Comparison of ENCODE assay signal across 18 cellular contexts in the genomic region with DNA sequence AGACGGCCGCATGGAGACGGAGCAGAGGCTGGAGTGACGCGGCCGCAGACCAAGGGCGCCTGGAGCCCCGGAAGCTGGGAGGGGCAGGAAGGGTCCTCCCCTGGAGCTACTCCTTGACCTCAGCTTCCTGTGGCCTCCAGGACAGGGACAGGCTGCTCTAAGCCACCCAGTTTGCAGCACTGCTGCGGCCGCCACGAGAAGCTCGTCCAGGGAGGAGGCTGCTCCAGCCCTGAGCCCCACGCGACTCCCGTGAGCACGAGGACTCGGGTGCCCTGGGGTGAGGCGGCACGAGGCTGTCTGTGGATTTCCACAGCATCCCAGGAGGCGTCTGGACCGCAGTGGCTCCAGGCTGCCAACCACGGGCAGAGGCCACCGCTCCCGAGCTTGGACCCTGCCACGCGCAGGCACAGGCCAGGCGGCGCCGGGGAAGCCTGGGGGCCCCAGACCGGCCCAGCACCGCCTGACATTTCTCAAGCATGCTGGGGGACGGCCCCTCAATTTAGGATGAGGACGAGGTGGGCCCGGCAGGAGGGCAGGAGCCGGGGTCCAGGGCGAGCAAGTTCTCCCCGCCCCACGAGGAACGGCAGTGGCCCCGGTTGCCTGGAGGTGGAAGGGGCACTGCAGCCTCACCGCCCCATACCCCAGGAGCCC. TPM values are rescaled to one million over a fixed set of nuclear protein-coding genes. Genes with fewer than 3 reads are reported as not detected.
DNase-seq lines count a peak whose midpoint lies in the region; ATAC-seq and TF ChIP-seq lines count a peak whose summit lies in the region.
"Had no signal": no experiment of that assay in that cellular context is flagged by ENCODE, and none has a peak within 500 bp of the region (broad histone marks: within the 10 kb centered on the region; RNA-seq: fewer than 3 reads in every experiment).

No MANE protein-coding gene starts in this region.

- intact Hi-C loops in Right ventricle myocardium superior (cut with DNase I): no loop called here
- intact Hi-C loops in left ventricle myocardium inferior (cut with micrococcal nuclease): no loop called here
- intact Hi-C loops in upper lobe of right lung (cut with DNase I): no loop called here

- peak overlapping the region; percentile 22 for H3K4me3 Mint-ChIP-seq in neural crest cell
- H3K4me3 Mint-ChIP-seq: effector memory CD8-positive, alpha-beta T cell had no signal

- no peak for TF ChIP-seq CTCF in right atrium auricular region (IDR thresholded peaks at IDR 0.05)
- no peak for TF ChIP-seq CTCF in left ventricle myocardium inferior (IDR thresholded peaks at IDR 0.05; ENCODE audit: borderline replicate concordance)
- TF ChIP-seq CTCF in neural crest cell (conservative IDR thresholded peaks at IDR 0.05): no peak
- no peak for TF ChIP-seq CTCF in upper lobe of right lung (IDR thresholded peaks at IDR 0.05)
- no peak for TF ChIP-seq CTCF in BE2C (IDR thresholded peaks at IDR 0.05; ENCODE audit: low read depth, low read length)

- H3K36me3 ChIP-seq in right atrium auricular region (no peaks in the 10 kb centered on the region), left ventricle myocardium inferior (peaks cover 2% of the 10 kb centered on the region), upper lobe of right lung (peaks cover 8% of the 10 kb centered on the region), BE2C (peaks cover 9% of the 10 kb centered on the region)

- peaks cover 7% of the 10 kb centered on the region for H3K4me1 Mint-ChIP-seq in neural crest cell

- no peaks in the 10 kb centered on the region for H3K27me3 Mint-ChIP-seq in neural crest cell (ENCODE audit: low read depth)
- H3K27me3 Mint-ChIP-seq: effector memory CD8-positive, alpha-beta T cell had no signal

- no peaks in the 10 kb centered on the region for H3K36me3 Mint-ChIP-seq in neural crest cell (ENCODE audit: low read depth)

- H3K4me1 ChIP-seq in right atrium auricular region: peaks cover 0 to 10% of the 10 kb centered on the region in 2 donors
- peaks cover 22% of the 10 kb centered on the region for H3K4me1 ChIP-seq in left ventricle myocardium inferior
- peaks cover 25% of the 10 kb centered on the region for H3K4me1 ChIP-seq in upper lobe of right lung
- H3K4me1 ChIP-seq in BE2C: no peaks in the 10 kb centered on the region

- H3K27ac ChIP-seq in right atrium auricular region (no peak overlapping the region), left ventricle myocardium inferior (replicated peaks) (peak overlapping the region; percentile 72), upper lobe of right lung (peak overlapping the region; percentile 30)

- peak; percentile 70 for DNase-seq in Right ventricle myocardium superior
- DNase-seq in right atrium auricular region (ENCODE audit: low spot score): no peak
- DNase-seq in left ventricle myocardium inferior: peak; percentile 50
- no peak for DNase-seq in neural crest cell (ENCODE audit: low read depth, low spot score)
- DNase-seq in upper lobe of right lung: peak; percentile 85
- DNase-seq in NCI-H2171 (lab: John Stamatoyannopoulos, UW): no peak
- no peak for DNase-seq in NCI-H774 (lab: John Stamatoyannopoulos, UW)
- no peak for DNase-seq in BE2C
- DNase-seq: activated effector memory CD4-positive, alpha-beta T cell treated with Interleukin-2 at 50 U/mL for 16 hours; amniotic stem cell; caudate nucleus; effector memory CD8-positive, alpha-beta T cell; Kasumi-1; NCI-H1105; NCI-H82; stimulated activated CD4-positive, alpha-beta T cell treated with anti-CD3 and anti-CD28 coated beads, Interleukin-12 subunit alpha, Interleukin-12 subunit beta, amount 100 ng/mL, for 4 hours; T1000 had no signal

- peak overlapping the region; percentile 50 for H3K27ac Mint-ChIP-seq in neural crest cell (ENCODE audit: unreplicated experiment)

- H3K27me3 ChIP-seq in right atrium auricular region (no peaks in the 10 kb centered on the region), left ventricle myocardium inferior (ENCODE audit: low read depth) (no peaks in the 10 kb centered on the region), upper lobe of right lung (no peaks in the 10 kb centered on the region), BE2C (no peaks in the 10 kb centered on the region)
- H3K27me3 ChIP-seq: tibial nerve had no signal

- ATAC-seq in Right ventricle myocardium superior (ENCODE audit: poor library complexity) (peak; percentile 57), upper lobe of right lung (peak; percentile 76)
- ATAC-seq: effector memory CD8-positive, alpha-beta T cell had no signal

- H3K4me3 ChIP-seq in right atrium auricular region (peak overlapping the region in 1 of 2 donors; percentile 4), left ventricle myocardium inferior (peak overlapping the region; percentile 47), upper lobe of right lung (no peak overlapping the region), BE2C (ENCODE audit: low read depth, low read length) (no peak overlapping the region)
- H3K4me3 ChIP-seq: tibial nerve had no signal

- H3K9me3 Mint-ChIP-seq in neural crest cell: no peaks in the 10 kb centered on the region
- H3K9me3 Mint-ChIP-seq: effector memory CD8-positive, alpha-beta T cell had no signal

- no peaks in the 10 kb centered on the region for H3K9me3 ChIP-seq in right atrium auricular region
- H3K9me3 ChIP-seq in left ventricle myocardium inferior (replicated peaks): no peaks in the 10 kb centered on the region
- no peaks in the 10 kb centered on the region for H3K9me3 ChIP-seq in upper lobe of right lung
- H3K9me3 ChIP-seq in BE2C: no peaks in the 10 kb centered on the region
- H3K9me3 ChIP-seq: tibial nerve had no signal

RNA-seq across cellular contexts. Expression of gene SBNO2, which starts 10.7 kb away (rescaled TPM):
- total RNA-seq in Right ventricle myocardium superior (15.1 TPM), right atrium auricular region (10 to 100 TPM; 14.7 to 17.7 TPM), left ventricle myocardium inferior (16.9 TPM), neural crest cell (28.0 and 32.5 TPM in 2 replicates), upper lobe of right lung (125 TPM)
- 74.4 TPM for polyA plus RNA-seq in BE2C (2012; ENCODE audit: insufficient read depth, insufficient read length, low read depth)

RNA-seq across cellular contexts. Expression of gene STK11, which starts 42.2 kb away (rescaled TPM):
- total RNA-seq in Right ventricle myocardium superior: 54.8 TPM
- 10 to 100 TPM; 62.0 to 64.7 TPM for total RNA-seq in right atrium auricular region
- total RNA-seq in left ventricle myocardium inferior: 50.1 TPM
- 55.8 and 60.2 TPM in 2 replicates for total RNA-seq in neural crest cell
- 51.8 TPM for total RNA-seq in upper lobe of right lung
- polyA plus RNA-seq in BE2C (2012; ENCODE audit: insufficient read depth, insufficient read length, low read depth): 71.2 TPM

RNA-seq across cellular contexts. Expression of gene GPX4, which starts 59.6 kb away (rescaled TPM):
- total RNA-seq in Right ventricle myocardium superior: 345 TPM
- total RNA-seq in right atrium auricular region: 100 to 1,000 TPM; 404 to 529 TPM
- total RNA-seq in left ventricle myocardium inferior: 327 TPM
- 300 and 313 TPM in 2 replicates for total RNA-seq in neural crest cell
- total RNA-seq in upper lobe of right lung: 387 TPM
- polyA plus RNA-seq in BE2C (2012; ENCODE audit: insufficient read depth, insufficient read length, low read depth): 790 TPM

Comparison
In these comparisons a context has a peak if more than half of its experiments do, and no peak if none do; other contexts are left out.
1. DNase-seq: peak in Right ventricle myocardium superior (single experiment), left ventricle myocardium inferior (single experiment) and upper lobe of right lung (single experiment); none in right atrium auricular region (single experiment), neural crest cell (single experiment), NCI-H2171 (single experiment), NCI-H774 (single experiment) and BE2C (single experiment).
2. H3K27ac ChIP-seq: peak in left ventricle myocardium inferior (single experiment) and upper lobe of right lung (single experiment); none in right atrium auricular region (0 of 2).